In genomic region chr20:21862958-21863357, GRCh38 we compare ENCODE assay signal across 19 cellular contexts.
A peak's percentile ranks its signal among the peaks of the same experiment; 100 is the strongest.
DNase-seq lines count a peak whose midpoint lies in the region; ATAC-seq, FAIRE-seq and TF ChIP-seq lines count a peak whose summit lies in the region.
"Had no signal": no experiment of that assay in that cellular context is flagged by ENCODE, and none has a peak within 500 bp of the region (broad histone marks: within the 10 kb centered on the region; RNA-seq: fewer than 3 reads in every experiment).

No MANE protein-coding gene starts in this region.

- H4K5ac ChIP-seq in H9 (ENCODE audit: insufficient read length, low read depth, low read length) (no peak overlapping the region), H1 (ENCODE audit: insufficient read length, low read depth, low read length) (no peak overlapping the region)

- H4K91ac ChIP-seq in H9 (ENCODE audit: insufficient read length, low read depth, low read length) (no peak overlapping the region), H1 (replicated peaks; ENCODE audit: insufficient read length, low read length) (peak overlapping the region; percentile 12)

- H2BK20ac ChIP-seq in H9 (ENCODE audit: low read depth, low read length, poor library complexity, severe bottlenecking): no peak overlapping the region
- peak overlapping the region; percentile 67; the same call in 1 of the 2 replicates for H2BK20ac ChIP-seq in H1 (ENCODE audit: low read length)

- no peak overlapping the region for H2BK15ac ChIP-seq in H9 (ENCODE audit: low read depth, low read length)
- H2BK15ac ChIP-seq in H1 (ENCODE audit: low read length): peak overlapping the region; percentile 99; the same call in 1 of the 2 replicates

- no peaks in the 10 kb centered on the region for H3K79me1 ChIP-seq in H9 (ENCODE audit: insufficient read depth, low read depth, low read length, poor library complexity, severe bottlenecking)
- no peaks in the 10 kb centered on the region for H3K79me1 ChIP-seq in H1 (ENCODE audit: low read depth, low read length)

- H3K27ac ChIP-seq in H9 (ENCODE audit: insufficient read length, low read depth, low read length) (no peak overlapping the region), H1 (ENCODE audit: low read depth, low read length) (no peak overlapping the region), neural progenitor cell (no peak overlapping the region), spleen (no peak overlapping the region)
- H3K27ac ChIP-seq: BLaER1 treated with 17β-estradiol and CSF1 and Interleukin-3, amounts not matched to agents 10 nM and 100 nM had no signal

- H3K36me3 Mint-ChIP-seq in H9 (ENCODE audit: insufficient read depth in 1 of 3, low read depth in 3 of 3) (no peaks in the 10 kb centered on the region; a peak in 1 of 7 replicates), neural progenitor cell (no peaks in the 10 kb centered on the region)
- H3K36me3 Mint-ChIP-seq: CD8-positive, alpha-beta T cell had no signal

- H3K4me3 ChIP-seq in H1 (ENCODE audit: extremely low read depth in 1 of 4, insufficient read depth in 2 of 4, low read depth in 3 of 4, low read length in 4 of 4): no peak overlapping the region; a peak in 1 of 8 replicates
- H3K4me3 ChIP-seq in neural progenitor cell: no peak overlapping the region
- H3K4me3 ChIP-seq in spleen: no peak overlapping the region
- H3K4me3 ChIP-seq: BLaER1 treated with 17β-estradiol and CSF1 and Interleukin-3, amounts not matched to agents 10 nM and 100 nM; K562 had no signal

- no peak for TF ChIP-seq EP300 in H1 (IDR thresholded peaks at IDR 0.05; ENCODE audit: borderline replicate concordance in 1 of 2, low read depth in 2 of 2, low read length in 2 of 2)

- H3K36me3 ChIP-seq in H1 (ENCODE audit: control insufficient read depth in 2 of 4, insufficient read depth in 4 of 4, low read length in 3 of 4) (no peaks in the 10 kb centered on the region), neural progenitor cell (no peaks in the 10 kb centered on the region), spleen (no peaks in the 10 kb centered on the region)
- H3K36me3 ChIP-seq: BLaER1 treated with 17β-estradiol and CSF1 and Interleukin-3, amounts not matched to agents 10 nM and 100 nM had no signal

- H2BK12ac ChIP-seq in H9 (ENCODE audit: insufficient read length, low read depth, low read length): no peak overlapping the region
- H2BK12ac ChIP-seq in H1 (ENCODE audit: low read depth, low read length): peak overlapping the region; percentile 97; the same call in 1 of the 2 replicates

- H3K4ac ChIP-seq in H9 (ENCODE audit: low read depth, low read length): no peak overlapping the region
- no peak overlapping the region for H3K4ac ChIP-seq in H1 (replicated peaks; ENCODE audit: insufficient read length, low read depth, low read length)

- H3T11ph ChIP-seq in H9 (ENCODE audit: low read length): no peak overlapping the region

- H3K23ac ChIP-seq in H9 (ENCODE audit: insufficient read length, low read depth, low read length) (no peak overlapping the region), H1 (ENCODE audit: insufficient read length) (no peak overlapping the region)

- TF ChIP-seq CTCF in H9 (conservative IDR thresholded peaks at IDR 0.05): no peak
- TF ChIP-seq CTCF in H1 (IDR thresholded peaks at IDR 0.05; ENCODE audit: control extremely low read depth in 1 of 3, insufficient read depth in 1 of 3, low read depth in 1 of 3, low read length in 3 of 3): no peak
- no peak for TF ChIP-seq CTCF in neural progenitor cell (IDR thresholded peaks at IDR 0.05)
- TF ChIP-seq CTCF in spleen (IDR thresholded peaks at IDR 0.05 in 8 of 11, conservative IDR thresholded peaks at IDR 0.05 in 3 of 11): no peak

- H3K27me3 ChIP-seq in H9 (ENCODE audit: insufficient read depth, low read length) (no peaks in the 10 kb centered on the region), H1 (replicated peaks in 1 of 4; ENCODE audit: control insufficient read depth in 3 of 4, extremely low read depth in 1 of 4, insufficient read depth in 3 of 4, low read length in 3 of 4) (peaks cover 0 to 6% (median 0%) of the 10 kb centered on the region in 4 experiments; a peak in 1 of 7 replicates), neural progenitor cell (no peaks in the 10 kb centered on the region), spleen (replicated peaks in 1 of 7) (no peaks in the 10 kb centered on the region)
- H3K27me3 ChIP-seq: BLaER1 treated with 17β-estradiol and CSF1 and Interleukin-3, amounts not matched to agents 10 nM and 100 nM had no signal

- H3K23me2 ChIP-seq in H9 (ENCODE audit: insufficient read length, low read depth, low read length, poor library complexity, severe bottlenecking) (no peaks in the 10 kb centered on the region), H1 (ENCODE audit: low read depth, low read length) (peaks cover 3% of the 10 kb centered on the region)

- no peak for DNase-seq in H9
- DNase-seq in H1 (ENCODE audit: low read depth in 1 of 2, low spot score in 2 of 2): no peak
- DNase-seq in neural progenitor cell (ENCODE audit: low spot score): no peak
- DNase-seq in urothelium cell line (ENCODE audit: low spot score): no peak
- no peak for DNase-seq in spleen
- no peak for DNase-seq in HT-29 (ENCODE audit: low spot score)
- DNase-seq: CD8-positive, alpha-beta T cell; COR-L47; DMS153; DMS79; GDM1; IMR-90 had no signal

- H2AFZ ChIP-seq in H9 (ENCODE audit: low read length): no peak overlapping the region
- peak overlapping the region; percentile 94; the same call in 1 of the 2 replicates for H2AFZ ChIP-seq in H1 (ENCODE audit: low read length)
- H2AFZ ChIP-seq in neural progenitor cell (replicated peaks): peak overlapping the region; percentile 95

- H3K79me2 ChIP-seq in H9 (ENCODE audit: insufficient read depth, low read length) (no peaks in the 10 kb centered on the region), H1 (ENCODE audit: control insufficient read depth in 1 of 2, insufficient read depth in 2 of 2, low read length in 2 of 2) (no peaks in the 10 kb centered on the region), neural progenitor cell (ENCODE audit: low read depth) (no peaks in the 10 kb centered on the region)

- H3K4me2 ChIP-seq in H9 (ENCODE audit: insufficient read depth, insufficient read length, low read length) (no peak overlapping the region), H1 (ENCODE audit: insufficient read depth in 1 of 2, low read depth in 2 of 2, low read length in 2 of 2) (peak overlapping the region; percentile 44 to 57), neural progenitor cell (peak overlapping the region; percentile 45)
- H3K4me2 ChIP-seq: BLaER1 treated with 17β-estradiol and CSF1 and Interleukin-3, amounts not matched to agents 10 nM and 100 nM had no signal

- H3K27ac Mint-ChIP-seq in H9 (no peak overlapping the region), neural progenitor cell (no peak overlapping the region)
- H3K27ac Mint-ChIP-seq: B cell; CD8-positive, alpha-beta T cell had no signal

- peaks cover 9% of the 10 kb centered on the region for H3F3A ChIP-seq in neural progenitor cell (ENCODE audit: low read depth)

- no peak for TF ChIP-seq RAD21 in H1 (IDR thresholded peaks at IDR 0.05 in 1 of 2, conservative IDR thresholded peaks at IDR 0.05 in 1 of 2; ENCODE audit: low read depth in 2 of 2, low read length in 2 of 2)

- FAIRE-seq in H1 (lab: Jason Lieb, UNC): no peak
- FAIRE-seq in urothelium cell line (lab: Jason Lieb, UNC): peak; percentile 93
- FAIRE-seq: D721Med, GM12892, GM18507, K562 had no signal

- H3K9me3 ChIP-seq in H9 (ENCODE audit: control insufficient read depth, low read depth, low read length): no peaks in the 10 kb centered on the region
- H3K9me3 ChIP-seq in H1 (ENCODE audit: insufficient read depth in 2 of 2, low read depth in 1 of 2, low read length in 1 of 2): no peaks in the 10 kb centered on the region
- no peaks in the 10 kb centered on the region for H3K9me3 ChIP-seq in neural progenitor cell (ENCODE audit: low read depth)
- peaks cover 0 to 42% (median 22%) of the 10 kb centered on the region in 8 donors for H3K9me3 ChIP-seq in spleen
- H3K9me3 ChIP-seq: BLaER1 treated with 17β-estradiol and CSF1 and Interleukin-3, amounts not matched to agents 10 nM and 100 nM had no signal

- H3K18ac ChIP-seq in H9 (ENCODE audit: insufficient read length, low read depth, low read length): peak overlapping the region; percentile 63
- H3K18ac ChIP-seq in H1 (ENCODE audit: extremely low read depth, low read length): peak overlapping the region; percentile 91; the same call in 1 of the 2 replicates

- POLR2A ChIA-PET in H1 (lab: Charles Lee; ENCODE audit: partially characterized antibody): no interaction called here

- H2AK5ac ChIP-seq in H9 (ENCODE audit: insufficient read length, low read length) (no peak overlapping the region), H1 (ENCODE audit: low read depth, low read length) (peak overlapping the region; percentile 98)

- no peak for TF ChIP-seq POLR2A in H1 (IDR thresholded peaks at IDR 0.05; ENCODE audit: control extremely low read depth in 1 of 2, low read depth in 2 of 2, low read length in 2 of 2)
- TF ChIP-seq POLR2A in spleen (IDR thresholded peaks at IDR 0.05): no peak

- peaks cover 51% of the 10 kb centered on the region for H3K27me3 Mint-ChIP-seq in H9 (ENCODE audit: low read depth)
- H3K27me3 Mint-ChIP-seq in neural progenitor cell (ENCODE audit: insufficient read depth, low read depth): no peaks in the 10 kb centered on the region
- H3K27me3 Mint-ChIP-seq: B cell had no signal

- intact Hi-C loops in spleen (cut with DNase I; ENCODE audit: low total_unique reads): no loop called here

- H3K4me1 Mint-ChIP-seq in H9: peaks cover 13 to 17% of the 10 kb centered on the region in 2 experiments
- no peaks in the 10 kb centered on the region for H3K4me1 Mint-ChIP-seq in neural progenitor cell
- H3K4me1 Mint-ChIP-seq: B cell had no signal

- H3K4me3 Mint-ChIP-seq in H9 (no peak overlapping the region), neural progenitor cell (no peak overlapping the region)
- H3K4me3 Mint-ChIP-seq: B cell; CD8-positive, alpha-beta T cell had no signal

- H4K20me1 ChIP-seq in H9 (ENCODE audit: control insufficient read depth, insufficient read depth, insufficient read length): no peaks in the 10 kb centered on the region
- H4K20me1 ChIP-seq in H1 (replicated peaks in 1 of 2; ENCODE audit: control insufficient read depth in 1 of 2, insufficient read depth in 2 of 2, low read length in 2 of 2): no peaks in the 10 kb centered on the region
- H4K20me1 ChIP-seq in neural progenitor cell (ENCODE audit: low read depth): no peaks in the 10 kb centered on the region
- H4K20me1 ChIP-seq: BLaER1 treated with 17β-estradiol and CSF1 and Interleukin-3, amounts not matched to agents 10 nM and 100 nM had no signal

- no CpG with 5 or more reads among the region's 10 CpGs for WGBS in H9 (ENCODE audit: extremely low coverage, insufficient read length, low lambda C conversion rate)
- WGBS in H1 (ENCODE audit: extremely low coverage in 1 of 2, insufficient coverage in 1 of 2, insufficient read length in 1 of 2, insufficient replicate concordance in 2 of 2, low coverage in 1 of 2, low lambda C conversion rate in 2 of 2, missing lambda C conversion rate in 1 of 2), 2 experiments: 95% methylated on average over 10 of the region's 10 CpGs; no CpG with 5 or more reads in 1 of the 2 experiments
- WGBS in spleen, 5 donors: 89 to 97% (median 94%) methylated on average over 10 of the region's 10 CpGs

- H2BK5ac ChIP-seq in H9 (ENCODE audit: insufficient read length, low read length) (no peak overlapping the region), H1 (ENCODE audit: low read depth, low read length) (peak overlapping the region; percentile 32; the same call in 1 of the 2 replicates)

- H3K9ac ChIP-seq in H9 (ENCODE audit: extremely low read depth, insufficient read length, low read length): no peak overlapping the region
- no peak overlapping the region for H3K9ac ChIP-seq in H1 (replicated peaks in 1 of 4; ENCODE audit: extremely low read depth in 1 of 4, low read depth in 3 of 4, low read length in 3 of 4)
- no peak overlapping the region for H3K9ac ChIP-seq in neural progenitor cell
- H3K9ac ChIP-seq: BLaER1 treated with 17β-estradiol and CSF1 and Interleukin-3, amounts not matched to agents 10 nM and 100 nM had no signal

- ATAC-seq in GM19452 (IDR thresholded peaks at IDR 0.05; ENCODE audit: unreplicated experiment): no peak
- ATAC-seq: CD8-positive, alpha-beta T cell; K562 had no signal

- CTCF ChIA-PET in H1 (lab: Charles Lee; ENCODE audit: partially characterized antibody): interaction anchor here (0.7 to 1.3 kb wide), 6 partner anchors 13 to 96 kb away, joined by 3 to 4 read pairs (median 3); no protein-coding TSS in a partner anchor

- H3K14ac ChIP-seq in H9 (ENCODE audit: insufficient read depth, low read length): no peak overlapping the region
- H3K14ac ChIP-seq in H1 (ENCODE audit: insufficient read length): no peak overlapping the region

- H2BK120ac ChIP-seq in H9 (ENCODE audit: low read depth, low read length, poor library complexity, severe bottlenecking): no peak overlapping the region
- H2BK120ac ChIP-seq in H1 (replicated peaks; ENCODE audit: low read depth, low read length): no peak overlapping the region

- peaks cover 4 to 5% of the 10 kb centered on the region in 2 experiments; a peak in 4 of 5 replicates for H3K9me3 Mint-ChIP-seq in H9
- H3K9me3 Mint-ChIP-seq in neural progenitor cell: peaks cover 3% of the 10 kb centered on the region

- H3K4me1 ChIP-seq in H9 (ENCODE audit: insufficient read depth, low read length) (peaks cover 3% of the 10 kb centered on the region; the same call in 1 of the 2 replicates), H1 (replicated peaks in 1 of 4; ENCODE audit: control insufficient read depth in 3 of 4, insufficient read depth in 4 of 4, low read length in 3 of 4) (peaks cover 2 to 9% (median 3%) of the 10 kb centered on the region in 4 experiments), neural progenitor cell (peaks cover 13% of the 10 kb centered on the region), spleen (no peaks in the 10 kb centered on the region)
- H3K4me1 ChIP-seq: BLaER1 treated with 17β-estradiol and CSF1 and Interleukin-3, amounts not matched to agents 10 nM and 100 nM had no signal

- no peak overlapping the region for H4K8ac ChIP-seq in H9 (replicated peaks; ENCODE audit: insufficient read length, low read depth, low read length)
- H4K8ac ChIP-seq in H1 (ENCODE audit: extremely low read depth, insufficient read depth, low read length): no peak overlapping the region

- no peak overlapping the region for H3K56ac ChIP-seq in H9 (ENCODE audit: insufficient read length, low read depth, low read length)
- no peak overlapping the region for H3K56ac ChIP-seq in H1 (replicated peaks; ENCODE audit: insufficient read length, low read depth, low read length)
